23 cellular contexts compared by ENCODE assay signal in genomic region chr1:111323231-111323630, GRCh38. TPM values are rescaled to one million over a fixed set of nuclear protein-coding genes. Genes with fewer than 3 reads are reported as not detected.
"Had no signal": no experiment of that assay in that cellular context is flagged by ENCODE, and none has a peak within 500 bp of the region (broad histone marks: within the 10 kb centered on the region; RNA-seq: fewer than 3 reads in every experiment).

No MANE protein-coding gene starts in this region.

- H3K27me3 ChIP-seq: dorsolateral prefrontal cortex, esophagus muscularis mucosa, neural progenitor cell, ovary, suprapubic skin, thyroid gland, upper lobe of left lung, vagina had no signal

- H3K4me1 Mint-ChIP-seq: neural progenitor cell had no signal

- H3K36me3 ChIP-seq: esophagus muscularis mucosa, neural progenitor cell, ovary, suprapubic skin, thyroid gland, upper lobe of left lung, vagina had no signal

- H3K9ac ChIP-seq: neural progenitor cell had no signal

- H3K27ac ChIP-seq: dorsolateral prefrontal cortex, epithelial cell of prostate, esophagus muscularis mucosa, neural progenitor cell, ovary, suprapubic skin, thyroid gland, upper lobe of left lung, vagina had no signal

- FAIRE-seq: endometrium, small intestine had no signal

- DNase-seq: cortex of kidney; dorsolateral prefrontal cortex; effector memory CD4-positive, alpha-beta T cell; kidney glomerular epithelial cell; nucleus accumbens; ovary; right cardiac atrium; small intestine; stimulated activated CD4-positive, alpha-beta T cell treated with anti-CD3 and anti-CD28 coated beads, Interleukin-12 subunit alpha, Interleukin-12 subunit beta, amount 100 ng/mL, for 4 hours; stimulated activated naive CD4-positive, alpha-beta T cell; thyroid gland; upper lobe of left lung had no signal

- H3K4me1 ChIP-seq: esophagus muscularis mucosa, neural progenitor cell, suprapubic skin, thyroid gland, upper lobe of left lung, vagina had no signal

- H3K9me3 ChIP-seq: ovary, thyroid gland, vagina had no signal

- H3K36me3 Mint-ChIP-seq: mesothelial cell of epicardium, neural progenitor cell had no signal

- H2AFZ ChIP-seq: neural progenitor cell had no signal

- H3K27ac Mint-ChIP-seq: mesothelial cell of epicardium; natural killer cell treated with Interleukin-12 subunit alpha and Interleukin-12 subunit beta and Interleukin-15 and Interleukin-18, amount 100 ng/mL, for 72 hours; neural progenitor cell had no signal

- H3K4me3 Mint-ChIP-seq: mesothelial cell of epicardium; natural killer cell treated with Interleukin-12 subunit alpha and Interleukin-12 subunit beta and Interleukin-15 and Interleukin-18, amount 100 ng/mL, for 72 hours; neural progenitor cell had no signal

- H3K4me3 ChIP-seq: dorsolateral prefrontal cortex, esophagus muscularis mucosa, neural progenitor cell, ovary, suprapubic skin, thyroid gland, upper lobe of left lung, vagina had no signal

- H3K4me2 ChIP-seq: neural progenitor cell had no signal

- ATAC-seq: natural killer cell treated with Interleukin-12 subunit alpha and Interleukin-12 subunit beta and Interleukin-15 and Interleukin-18, amount 100 ng/mL, for 72 hours; right cardiac atrium had no signal

RNA-seq across cellular contexts. Expression of gene CHIA, which starts 32.6 kb away (rescaled TPM):
- total RNA-seq: dorsolateral prefrontal cortex; esophagus muscularis mucosa; fibroblast of villous mesenchyme; lower leg skin; mesothelial cell of epicardium; natural killer cell treated with Interleukin-12 subunit alpha and Interleukin-12 subunit beta and Interleukin-15 and Interleukin-18, amount 100 ng/mL, for 72 hours; ovary; posterior vena cava; right cardiac atrium; suprapubic skin; thyroid gland; vagina had no signal
